8 cellular contexts compared by ENCODE assay signal in the genomic region with DNA sequence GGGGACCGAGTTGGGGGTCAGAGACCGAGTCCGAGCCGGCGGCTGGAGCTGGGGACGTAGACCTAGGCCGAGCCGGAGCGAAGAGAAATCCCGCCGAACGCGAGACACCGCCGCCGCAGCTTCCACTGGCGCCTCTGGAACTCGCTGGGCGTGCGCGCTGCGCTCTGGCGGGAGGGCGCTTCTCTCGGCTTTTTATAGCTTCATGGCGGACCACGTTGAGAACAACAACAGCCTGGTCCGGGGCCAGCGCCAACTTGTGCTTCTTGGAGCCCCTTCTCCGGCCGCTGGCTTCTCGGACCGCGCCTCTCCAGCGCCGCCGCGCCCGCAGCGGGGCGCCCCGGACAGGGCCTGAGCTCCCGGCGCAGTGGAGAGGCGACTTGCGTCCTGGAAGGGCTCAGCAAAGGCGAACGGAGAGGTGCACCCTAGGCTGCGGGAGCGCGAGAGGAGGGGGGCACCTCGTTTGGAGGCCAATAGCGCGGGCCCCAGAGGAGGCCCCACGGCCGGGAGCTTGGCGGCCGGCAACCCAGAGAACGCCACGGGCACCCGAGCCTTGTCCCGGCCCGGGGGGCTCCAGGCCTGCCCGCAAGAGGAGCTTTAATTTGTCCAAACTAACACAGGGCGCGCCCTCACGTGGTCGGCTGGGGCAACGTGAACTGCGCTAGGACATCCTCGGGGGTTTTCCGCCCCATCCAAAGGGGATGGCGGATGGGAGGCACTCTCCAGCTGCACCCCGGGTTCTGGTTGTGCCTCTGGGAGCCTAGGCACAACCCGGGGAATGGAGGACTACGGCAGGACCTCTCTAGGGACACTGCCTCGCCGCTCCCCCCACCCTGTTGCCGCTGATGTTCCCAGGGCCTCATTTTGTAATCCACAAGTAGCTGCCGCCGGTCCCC. TPM values are rescaled to one million over a fixed set of nuclear protein-coding genes. Genes with fewer than 3 reads are reported as not detected.
A peak's percentile ranks its signal among the peaks of the same experiment; 100 is the strongest.
DNase-seq lines count a peak whose midpoint lies in the region; FAIRE-seq and TF ChIP-seq lines count a peak whose summit lies in the region.

No MANE protein-coding gene starts in this region.

- peaks cover 32% of the 10 kb centered on the region for H3K4me1 Mint-ChIP-seq in activated T-cell treated with anti-CD3 and anti-CD28 coated beads, Interleukin-2, amount 50 U/mL, for 24 hours (ENCODE audit: low read depth)

- TF ChIP-seq POLR2A in GM18526 (IDR thresholded peaks at IDR 0.05; ENCODE audit: extremely low read depth, insufficient read length): peak; percentile 97

- POLR2A ChIA-PET in AG04449 (lab: Yijun Ruan, JAX): interaction anchor here (0.7 to 2.4 kb wide), 22 partner anchors 10 to 437 kb away, joined by 3 to 22 read pairs (median 3); partner anchors contain the start of genes EFCAB12, HMCES, IFT122 and MBD4

- H3K27ac ChIP-seq in esophagus (ENCODE audit: low read depth in 2 of 2, low read length in 1 of 2): peak overlapping the region; percentile 77 to 90
- no peak overlapping the region for H3K27ac ChIP-seq in muscle layer of duodenum (ENCODE audit: low read length)

- DNase-seq in AG04449 (ENCODE audit: low read depth, low spot score) (no peak), HTR-8/SVneo (ENCODE audit: insufficient read length, low spot score) (peak; percentile 76), OCI-M2 (lab: John Stamatoyannopoulos, UW; ENCODE audit: unreplicated experiment) (peak; percentile 35)
- DNase-seq in activated T-cell treated with anti-CD3 and anti-CD28 coated beads, Interleukin-2, amount 50 U/mL, for 24 hours: peak; percentile 94
- peak; percentile 74 to 79 for DNase-seq in stimulated activated CD8-positive, alpha-beta memory T cell treated with anti-CD3 and anti-CD28 coated beads, Interleukin-7, amount 100 ng/mL, for 4 hours (ENCODE audit: low read depth in 2 of 2)

- WGBS in esophagus, 2 donors: 0% methylated on average over 73 to 81 of the region's 81 CpGs

- H3K9me3 Mint-ChIP-seq in activated T-cell treated with anti-CD3 and anti-CD28 coated beads, Interleukin-2, amount 50 U/mL, for 24 hours: no peaks in the 10 kb centered on the region

- H3K36me3 ChIP-seq in esophagus (ENCODE audit: control insufficient read depth in 2 of 2, insufficient read depth in 2 of 2, low read length in 1 of 2): peaks cover 0 to 9% of the 10 kb centered on the region in 2 donors
- H3K36me3 ChIP-seq in muscle layer of duodenum (ENCODE audit: control insufficient read depth in 1 of 2, insufficient read depth in 2 of 2, low read length in 2 of 2): no peaks in the 10 kb centered on the region

- TF ChIP-seq CTCF in AG04449 (IDR thresholded peaks at IDR 0.05; ENCODE audit: insufficient read depth, low read length, missing control alignments): peak; percentile 70

- H3K36me3 Mint-ChIP-seq in activated T-cell treated with anti-CD3 and anti-CD28 coated beads, Interleukin-2, amount 50 U/mL, for 24 hours (ENCODE audit: low read depth): peaks cover 6% of the 10 kb centered on the region

- peak overlapping the region; percentile 86 for H3K4me3 ChIP-seq in AG04449 (ENCODE audit: low read depth, low read length)
- H3K4me3 ChIP-seq in esophagus (ENCODE audit: low read depth in 1 of 2, low read length in 2 of 2): peak overlapping the region; percentile 84 to 86
- H3K4me3 ChIP-seq in muscle layer of duodenum (ENCODE audit: low read depth in 1 of 2, low read length in 2 of 2): peak overlapping the region; percentile 53 to 95

- CTCF ChIA-PET in AG04449 (lab: Yijun Ruan, JAX): interaction anchor here (0.6 to 2.7 kb wide), 26 partner anchors 9 to 346 kb away, joined by 3 to 29 read pairs (median 4); partner anchors contain the start of gene COPG1

- H3K27ac Mint-ChIP-seq in activated T-cell treated with anti-CD3 and anti-CD28 coated beads, Interleukin-2, amount 50 U/mL, for 24 hours: peak overlapping the region; percentile 88

- H3K4me3 Mint-ChIP-seq in activated T-cell treated with anti-CD3 and anti-CD28 coated beads, Interleukin-2, amount 50 U/mL, for 24 hours: peak overlapping the region; percentile 91

- no peak for FAIRE-seq in HTR-8/SVneo (lab: Jason Lieb, UNC)

- H3K4me1 ChIP-seq in esophagus (ENCODE audit: control insufficient read depth in 2 of 2, insufficient read depth in 2 of 2, low read length in 1 of 2): peaks cover 6 to 9% of the 10 kb centered on the region in 2 donors
- H3K4me1 ChIP-seq in muscle layer of duodenum (ENCODE audit: control insufficient read depth in 1 of 2, insufficient read depth in 2 of 2, low read length in 2 of 2): peaks cover 8 to 24% of the 10 kb centered on the region in 2 donors

- no peaks in the 10 kb centered on the region for H3K27me3 ChIP-seq in esophagus (ENCODE audit: control insufficient read depth in 1 of 2, insufficient read depth in 2 of 2, low read length in 2 of 2)
- H3K27me3 ChIP-seq in muscle layer of duodenum (ENCODE audit: low read depth, low read length): no peaks in the 10 kb centered on the region

- no peaks in the 10 kb centered on the region for H3K27me3 Mint-ChIP-seq in activated T-cell treated with anti-CD3 and anti-CD28 coated beads, Interleukin-2, amount 50 U/mL, for 24 hours

- H3K9me3 ChIP-seq in esophagus (ENCODE audit: control insufficient read depth in 2 of 2, insufficient read depth in 1 of 2, low read depth in 1 of 2, low read length in 1 of 2) (no peaks in the 10 kb centered on the region), muscle layer of duodenum (ENCODE audit: control insufficient read depth in 1 of 2, low read length in 2 of 2) (no peaks in the 10 kb centered on the region)

RNA-seq across cellular contexts. Expression of gene HMCES, which starts 37.7 kb away (rescaled TPM):
- 10 to 100 TPM; 26.3 to 31.3 TPM for polyA plus RNA-seq in esophagus
